Comparison of ENCODE assay signal across 8 cellular contexts in the genomic region with DNA sequence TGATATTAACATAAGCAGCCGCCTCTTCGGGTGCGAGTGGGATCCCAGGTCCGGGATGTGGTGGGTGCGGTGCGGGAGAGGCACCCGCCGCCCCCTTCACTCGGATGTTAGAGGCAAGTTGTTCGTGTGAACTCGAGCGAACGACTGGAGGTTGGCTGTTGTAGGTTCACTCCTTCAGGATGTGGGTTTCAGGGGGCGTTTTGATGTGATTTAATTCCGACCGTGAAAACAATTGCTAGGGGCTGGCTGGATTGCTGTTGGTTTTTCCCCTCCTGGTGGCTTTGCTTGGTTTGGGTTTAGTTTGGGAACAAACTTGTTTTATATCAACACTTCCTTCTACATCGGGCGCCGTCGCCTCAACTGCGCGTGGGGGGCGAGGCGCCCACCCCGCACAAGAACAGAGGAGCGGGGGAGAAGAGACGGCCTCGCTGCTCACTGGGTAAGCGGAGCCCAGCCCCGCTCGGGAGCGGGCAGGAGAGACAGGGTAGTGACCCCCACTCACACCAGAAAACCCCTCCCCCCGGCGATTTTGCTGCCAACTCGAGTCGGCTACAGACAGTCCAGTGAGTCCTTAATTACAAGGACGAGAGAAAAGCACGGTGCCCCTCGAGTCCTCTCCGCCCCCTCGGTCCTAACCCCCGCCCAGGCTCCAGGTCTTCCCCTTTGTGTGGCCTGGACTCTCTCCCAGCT. TPM values are rescaled to one million over a fixed set of nuclear protein-coding genes. Genes with fewer than 3 reads are reported as not detected.
DNase-seq lines count a peak whose midpoint lies in the region; ATAC-seq, FAIRE-seq and TF ChIP-seq lines count a peak whose summit lies in the region.

No MANE protein-coding gene starts in this region.

- peak overlapping the region; percentile 39; the same call in 1 of the 2 replicates for H2BK12ac ChIP-seq in H1 (ENCODE audit: low read depth, low read length)

- no peak overlapping the region for H2BK5ac ChIP-seq in H1 (ENCODE audit: low read depth, low read length)

- H3K4me1 ChIP-seq in H1 (replicated peaks in 1 of 4; ENCODE audit: control insufficient read depth in 3 of 4, insufficient read depth in 4 of 4, low read length in 3 of 4): peaks cover 3 to 29% (median 9%) of the 10 kb centered on the region in 4 experiments

- no peak overlapping the region for H3K27ac ChIP-seq in H1 (ENCODE audit: low read depth, low read length)

- H3K4me2 ChIP-seq in H1 (ENCODE audit: insufficient read depth in 1 of 2, low read depth in 2 of 2, low read length in 2 of 2): peak overlapping the region; percentile 95 to 96

- DNase-seq in GM10248 (ENCODE audit: extremely low spot score): peak; percentile 25
- DNase-seq in activated CD4-positive, alpha-beta T cell treated with anti-CD3 and anti-CD28 coated beads for 36 hours: peak; percentile 76
- DNase-seq in H1 (ENCODE audit: low read depth in 1 of 2, low spot score in 2 of 2): peak in 1 of 2 experiments; percentile 69
- DNase-seq in stimulated activated CD4-positive, alpha-beta T cell treated with anti-CD3 and anti-CD28 coated beads, Interleukin-15, amount 100 ng/mL, for 24 hours: peak; percentile 77
- DNase-seq in DMS114 treated with DMSO at 0.1 percent for 48 hours (lab: John Stamatoyannopoulos, UW; ENCODE audit: unreplicated experiment): no peak
- no peak for DNase-seq in Right ventricle myocardium inferior (ENCODE audit: missing footprints)

- WGBS in H1 (ENCODE audit: extremely low coverage in 1 of 2, insufficient coverage in 1 of 2, insufficient read length in 1 of 2, insufficient replicate concordance in 2 of 2, low coverage in 1 of 2, low lambda C conversion rate in 2 of 2, missing lambda C conversion rate in 1 of 2), 2 experiments: 3% methylated on average over 42 of the region's 42 CpGs; no CpG with 5 or more reads in 1 of the 2 experiments

- no peaks in the 10 kb centered on the region; a peak in 1 of 4 replicates for H3K9me3 ChIP-seq in H1 (ENCODE audit: insufficient read depth in 2 of 2, low read depth in 1 of 2, low read length in 1 of 2)

- H3K23me2 ChIP-seq in H1 (ENCODE audit: low read depth, low read length): peaks cover 32% of the 10 kb centered on the region

- H3K27ac Mint-ChIP-seq in activated CD4-positive, alpha-beta T cell treated with anti-CD3 and anti-CD28 coated beads for 36 hours: peak overlapping the region; percentile 91

- H2AFZ ChIP-seq in H1 (ENCODE audit: low read length): no peak overlapping the region

- H4K20me1 ChIP-seq in H1 (replicated peaks in 1 of 2; ENCODE audit: control insufficient read depth in 1 of 2, insufficient read depth in 2 of 2, low read length in 2 of 2): peaks cover 0 to 5% of the 10 kb centered on the region in 2 experiments

- peaks cover 11% of the 10 kb centered on the region for H3K36me3 Mint-ChIP-seq in activated CD4-positive, alpha-beta T cell treated with anti-CD3 and anti-CD28 coated beads for 36 hours (ENCODE audit: low read depth)

- TF ChIP-seq CTCF in GM10248 (IDR thresholded peaks at IDR 0.05; ENCODE audit: control extremely low read depth, extremely low read depth, low read depth, missing control alignments): no peak
- no peak for TF ChIP-seq CTCF in H1 (IDR thresholded peaks at IDR 0.05; ENCODE audit: control extremely low read depth in 1 of 3, insufficient read depth in 1 of 3, low read depth in 1 of 3, low read length in 3 of 3)

- CTCF ChIA-PET in GM10248 (lab: Yijun Ruan, JAX): interaction anchor here (1.0 to 1.9 kb wide), 6 partner anchors 9 to 141 kb away, joined by 3 to 6 read pairs (median 4); no protein-coding TSS in a partner anchor
- CTCF ChIA-PET in activated CD4-positive, alpha-beta T cell treated with anti-CD3 and anti-CD28 coated beads for 36 hours (lab: Charles Lee): interaction anchor here (0.6 to 2.0 kb wide), 8 partner anchors 12 to 1856 kb away, joined by 3 to 7 read pairs (median 3); a partner anchor contains a TSS
- CTCF ChIA-PET in H1 (lab: Charles Lee; ENCODE audit: partially characterized antibody): interaction anchor here (1.0 to 1.6 kb wide), 3 partner anchors 14 to 179 kb away, joined by 3 to 7 read pairs (median 3); no protein-coding TSS in a partner anchor

- H4K91ac ChIP-seq in H1 (replicated peaks; ENCODE audit: insufficient read length, low read length): no peak overlapping the region

- H3K9me3 Mint-ChIP-seq in activated CD4-positive, alpha-beta T cell treated with anti-CD3 and anti-CD28 coated beads for 36 hours (ENCODE audit: low read depth): no peaks in the 10 kb centered on the region

- FAIRE-seq in H1 (lab: Jason Lieb, UNC): no peak

- POLR2A ChIA-PET in GM10248 (lab: Yijun Ruan, JAX) (no interaction called here), H1 (lab: Charles Lee; ENCODE audit: partially characterized antibody) (interaction anchor here (0.8 kb wide), 1 partner anchor 9 kb away, joined by 4 read pairs; no protein-coding TSS in a partner anchor)
- POLR2A ChIA-PET in activated CD4-positive, alpha-beta T cell treated with anti-CD3 and anti-CD28 coated beads for 36 hours (lab: Charles Lee): interaction anchor here (0.6 to 2.1 kb wide), 5 partner anchors 50 to 454 kb away, joined by 3 to 7 read pairs (median 3); no protein-coding TSS in a partner anchor

- H3K4me3 Mint-ChIP-seq in activated CD4-positive, alpha-beta T cell treated with anti-CD3 and anti-CD28 coated beads for 36 hours: peak overlapping the region; percentile 85

- H3K4me3 ChIP-seq in H1 (ENCODE audit: extremely low read depth in 1 of 4, insufficient read depth in 2 of 4, low read depth in 3 of 4, low read length in 4 of 4): peak overlapping the region; percentile 21 to 64 (median 36); a peak in 7 of 8 replicates

- H3K36me3 ChIP-seq in H1 (ENCODE audit: control insufficient read depth in 2 of 4, insufficient read depth in 4 of 4, low read length in 3 of 4): peaks cover 0 to 3% (median 0%) of the 10 kb centered on the region in 4 experiments; a peak in 1 of 8 replicates

- peaks cover 51% of the 10 kb centered on the region for H3K4me1 Mint-ChIP-seq in activated CD4-positive, alpha-beta T cell treated with anti-CD3 and anti-CD28 coated beads for 36 hours

- peaks cover 12% of the 10 kb centered on the region for H3K27me3 Mint-ChIP-seq in activated CD4-positive, alpha-beta T cell treated with anti-CD3 and anti-CD28 coated beads for 36 hours

- H3K14ac ChIP-seq in H1 (ENCODE audit: insufficient read length): no peak overlapping the region

- H2AK5ac ChIP-seq in H1 (ENCODE audit: low read depth, low read length): no peak overlapping the region

- no peak overlapping the region; the same call in none of the 2 replicates for H3K18ac ChIP-seq in H1 (ENCODE audit: extremely low read depth, low read length)

- H3K56ac ChIP-seq in H1 (replicated peaks; ENCODE audit: insufficient read length, low read depth, low read length): no peak overlapping the region

- no peak overlapping the region for H2BK20ac ChIP-seq in H1 (ENCODE audit: low read length)

- intact Hi-C loops in activated CD4-positive, alpha-beta T cell treated with anti-CD3 and anti-CD28 coated beads for 36 hours (cut with DNase I, micrococcal nuclease): loop anchor here (1.0 to 5.0 kb wide), 6 partner anchors 141 to 451 kb away; a partner anchor contains a TSS
- intact Hi-C loops in Right ventricle myocardium inferior (cut with DNase I): no loop called here

- no peak overlapping the region for H4K8ac ChIP-seq in H1 (ENCODE audit: extremely low read depth, insufficient read depth, low read length)

- no peak overlapping the region for H3K23ac ChIP-seq in H1 (ENCODE audit: insufficient read length)

- H3K27me3 ChIP-seq in H1 (replicated peaks in 1 of 4; ENCODE audit: control insufficient read depth in 3 of 4, extremely low read depth in 1 of 4, insufficient read depth in 3 of 4, low read length in 3 of 4): peaks cover 58 to 82% (median 81%) of the 10 kb centered on the region in 4 experiments

- peak; percentile 10 for ATAC-seq in activated CD4-positive, alpha-beta T cell treated with anti-CD3 and anti-CD28 coated beads for 36 hours
- no peak for ATAC-seq in HG03175 (IDR thresholded peaks at IDR 0.05; ENCODE audit: unreplicated experiment)
- ATAC-seq in GM19397 (IDR thresholded peaks at IDR 0.05; ENCODE audit: unreplicated experiment): no peak
- ATAC-seq in Right ventricle myocardium inferior: no peak

- no peak overlapping the region for H2BK15ac ChIP-seq in H1 (ENCODE audit: low read length)

- H3K79me2 ChIP-seq in H1 (ENCODE audit: control insufficient read depth in 1 of 2, insufficient read depth in 2 of 2, low read length in 2 of 2): no peaks in the 10 kb centered on the region

- H4K5ac ChIP-seq in H1 (ENCODE audit: insufficient read length, low read depth, low read length): no peak overlapping the region

- TF ChIP-seq EP300 in H1 (IDR thresholded peaks at IDR 0.05; ENCODE audit: borderline replicate concordance in 1 of 2, low read depth in 2 of 2, low read length in 2 of 2): no peak

- H2BK120ac ChIP-seq in H1 (replicated peaks; ENCODE audit: low read depth, low read length): no peak overlapping the region

- no peak overlapping the region for H3K4ac ChIP-seq in H1 (replicated peaks; ENCODE audit: insufficient read length, low read depth, low read length)

- TF ChIP-seq POLR2A in H1 (IDR thresholded peaks at IDR 0.05; ENCODE audit: control extremely low read depth in 1 of 2, low read depth in 2 of 2, low read length in 2 of 2): no peak

- H3K79me1 ChIP-seq in H1 (ENCODE audit: low read depth, low read length): no peaks in the 10 kb centered on the region

- H3K9ac ChIP-seq in H1 (replicated peaks in 1 of 4; ENCODE audit: extremely low read depth in 1 of 4, low read depth in 3 of 4, low read length in 3 of 4): no peak overlapping the region

- TF ChIP-seq RAD21 in H1 (IDR thresholded peaks at IDR 0.05 in 1 of 2, conservative IDR thresholded peaks at IDR 0.05 in 1 of 2; ENCODE audit: low read depth in 2 of 2, low read length in 2 of 2): no peak

TF ChIP-seq in H1, 55 proteins besides CTCF, POLR2A, EP300 and RAD21 (continues in another document):
- peak; percentile 42 for TF ChIP-seq EZH2 (IDR thresholded peaks at IDR 0.05; ENCODE audit: low read depth, low read length, severe bottlenecking)

RNA-seq across cellular contexts. Expression of a gene that starts 3.0 kb away (rescaled TPM):
- 100 to 1,000 TPM; 175 to 302 TPM for total RNA-seq in activated CD4-positive, alpha-beta T cell treated with anti-CD3 and anti-CD28 coated beads for 36 hours
- total RNA-seq in H1 (2021; fragmentation: NEBNext Ultra II Directional; extraction: Animal tissue kit (Norgen Biotek cat#: 25700)): 0.67 and 2.6 TPM in 2 replicates
- 3.6 and 5.2 TPM in 2 replicates for polyA plus RNA-seq in H1 (2011; rRNA removed)
- polyA plus RNA-seq in H1 (2011; cell fraction: cytosol; rRNA removed): 3.1 TPM
- 3.4 TPM for polyA plus RNA-seq in H1 (2011; cell fraction: nucleus; rRNA removed)
- polyA plus RNA-seq in H1 (2012, experiment 1 of 2): 1.3 to 2.7 TPM (median 2.0 TPM) in 4 replicates
- polyA plus RNA-seq in H1 (2012, experiment 2 of 2): 0.62 TPM
- polyA plus RNA-seq in H1 (2013, experiment 1 of 2): 0.12 TPM
- polyA plus RNA-seq in H1 (2013, experiment 2 of 2): 0.20 TPM
- polyA minus RNA-seq in H1 (2011; rRNA and poly(A)+ RNA removed): 3.6 and 5.4 TPM in 2 replicates
- polyA minus RNA-seq in H1 (2011; cell fraction: cytosol; rRNA and poly(A)+ RNA removed): 1.6 TPM
- 4.3 TPM for polyA minus RNA-seq in H1 (2011; cell fraction: nucleus; rRNA and poly(A)+ RNA removed)
- 0.32 TPM for total RNA-seq in Right ventricle myocardium inferior

Comparison
In these comparisons a context has a peak if more than half of its experiments do, and no peak if none do; other contexts are left out.
1. DNase-seq: peak in GM10248 (single experiment), activated CD4-positive, alpha-beta T cell treated with anti-CD3 and anti-CD28 coated beads for 36 hours (single experiment) and stimulated activated CD4-positive, alpha-beta T cell treated with anti-CD3 and anti-CD28 coated beads, Interleukin-15, amount 100 ng/mL, for 24 hours (single experiment); none in DMS114 treated with DMSO at 0.1 percent for 48 hours (single experiment) and Right ventricle myocardium inferior (single experiment).
2. RNA of a gene that starts 3.0 kb away (total RNA-seq): 175 to 302 TPM in activated CD4-positive, alpha-beta T cell treated with anti-CD3 and anti-CD28 coated beads for 36 hours; 0.67 to 2.6 TPM in H1 and 0.32 TPM in Right ventricle myocardium inferior (single experiment); every median in the first group is over 10 times any median in the second.